8 cellular contexts compared by ENCODE assay signal in genomic region chr3:155853214-155854146, GRCh38. TPM values are rescaled to one million over a fixed set of nuclear protein-coding genes. Genes with fewer than 3 reads are reported as not detected.
DNase-seq lines count a peak whose midpoint lies in the region; ATAC-seq and TF ChIP-seq lines count a peak whose summit lies in the region.

No MANE protein-coding gene starts in this region.

- peak overlapping the region; percentile 93 for H3K9ac ChIP-seq in SK-N-MC (ENCODE audit: insufficient read length)

- H3K27ac ChIP-seq in SK-N-MC (peak overlapping the region; percentile 73), breast epithelium (peak overlapping the region; percentile 98)

- DNase-seq in NCI-H524 (lab: John Stamatoyannopoulos, UW): peak; percentile 10 to 47
- DNase-seq in NCI-H524 treated with DMSO at 0.1 percent for 48 hours (lab: John Stamatoyannopoulos, UW): no peak
- no peak for DNase-seq in SK-N-MC (ENCODE audit: low read depth, low spot score)
- DNase-seq in breast epithelium (ENCODE audit: low spot score in 2 of 2): no peak
- peak; percentile 60 for DNase-seq in left kidney (ENCODE audit: low read depth, low spot score)
- peak; percentile 22 to 24 for DNase-seq in stimulated activated CD4-positive, alpha-beta T cell treated with anti-CD3 and anti-CD28 coated beads, Interleukin-4, amount 100 ng/mL, for 4 hours
- no peak for DNase-seq in cerebellum (ENCODE audit: low spot score)

- peaks cover 0 to 21% of the 10 kb centered on the region in 2 donors for H3K4me1 ChIP-seq in breast epithelium

- H3K36me3 ChIP-seq in SK-N-MC (ENCODE audit: insufficient read depth, low read length): no peaks in the 10 kb centered on the region
- no peaks in the 10 kb centered on the region for H3K36me3 ChIP-seq in breast epithelium

- peak; percentile 8 for ATAC-seq in HG02973 (IDR thresholded peaks at IDR 0.05; ENCODE audit: unreplicated experiment)

- peak in 1 of 3 donors; percentile 42 for TF ChIP-seq CTCF in breast epithelium (IDR thresholded peaks at IDR 0.05)

- H3K27me3 ChIP-seq in breast epithelium: no peaks in the 10 kb centered on the region

- TF ChIP-seq POLR2A in breast epithelium (IDR thresholded peaks at IDR 0.05): no peak

- H3K9me3 ChIP-seq in SK-N-MC (ENCODE audit: low read depth, low read length): no peaks in the 10 kb centered on the region
- H3K9me3 ChIP-seq in breast epithelium: no peaks in the 10 kb centered on the region

- intact Hi-C loops in breast epithelium (cut with DNase I; ENCODE audit: low total_unique reads): no loop called here

- peak overlapping the region; percentile 84 for H3K4me3 ChIP-seq in SK-N-MC
- H3K4me3 ChIP-seq in breast epithelium: peak overlapping the region; percentile 87 to 99 (median 98)

RNA-seq across cellular contexts. Expression of gene SLC33A1, which starts 0.7 kb away (rescaled TPM):
- total RNA-seq in breast epithelium (10 to 100 TPM; 23.0 to 37.3 (median 33.8) TPM), cerebellum (27.6 TPM)

RNA-seq across cellular contexts. Expression of gene GMPS, which starts 17.0 kb away (rescaled TPM):
- total RNA-seq in breast epithelium (10 to 100 TPM; 25.6 to 37.6 (median 36.1) TPM), cerebellum (37.4 TPM)

RNA-seq across cellular contexts. Expression of gene C3orf33, which starts 47.4 kb away (rescaled TPM):
- total RNA-seq in breast epithelium (1 to 10 TPM; 3.0 to 6.3 (median 5.6) TPM), cerebellum (5.4 TPM)

Comparison
In these comparisons a context has a peak if more than half of its experiments do, and no peak if none do; other contexts are left out.
1. DNase-seq: peak in NCI-H524 (2 of 2), left kidney (single experiment) and stimulated activated CD4-positive, alpha-beta T cell treated with anti-CD3 and anti-CD28 coated beads, Interleukin-4, amount 100 ng/mL, for 4 hours (2 of 2); none in NCI-H524 treated with DMSO at 0.1 percent for 48 hours (single experiment), SK-N-MC (single experiment), breast epithelium (0 of 2) and cerebellum (single experiment).